In genomic region chr20:3229798-3230197, GRCh38 we compare ENCODE assay signal across 30 cellular contexts.
"Had no signal": no experiment of that assay in that cellular context is flagged by ENCODE, and none has a peak within 500 bp of the region (broad histone marks: within the 10 kb centered on the region; RNA-seq: fewer than 3 reads in every experiment).

No MANE protein-coding gene starts in this region.

- H3K36me3 ChIP-seq: brain microvascular endothelial cell, WERI-Rb-1 had no signal

- H3K4me3 Mint-ChIP-seq: activated B cell treated with CpG ODN at 0.5 μM for 24 hours; activated CD8-positive, alpha-beta T cell treated with anti-CD3 and anti-CD28 coated beads for 36 hours; activated naive CD8-positive, alpha-beta T cell; activated T-cell treated with anti-CD3 and anti-CD28 coated beads, Interleukin-2, amount 50 U/mL, for 4 hours; activated T-helper 17 cell treated with anti-CD3 and anti-CD28 coated beads, Interleukin-2, amount 50 U/mL, for 72 hours; central memory CD8-positive, alpha-beta T cell; dendritic cell treated with granulocyte-macrophage colony-stimulating factor and Interleukin-4, amounts not matched to agents 40 ng/mL and 50 ng/mL, for 4 days; endodermal cell; T-helper 17 cell; T-helper 2 cell treated with Interferon-gamma antibody and Interleukin-4, amounts not matched to agents 5 μg/mL and 100 μg/mL, for 36 hours had no signal

- DNase-seq: activated B cell treated with CpG ODN at 0.5 μM for 24 hours; activated CD4-positive, alpha-beta T cell treated with anti-CD3 and anti-CD28 coated beads for 48 hours; activated CD4-positive, alpha-beta T cell treated with anti-CD3 and anti-CD28 coated beads, Interleukin-2, amount 50 U/mL, for 1 hour; activated CD4-positive, alpha-beta T cell treated with anti-CD3 and anti-CD28 coated beads, Interleukin-2, amount 50 U/mL, for 48 hours; activated CD8-positive, alpha-beta memory T cell treated with anti-CD3 and anti-CD28 coated beads for 24 hours; activated CD8-positive, alpha-beta T cell treated with anti-CD3 and anti-CD28 coated beads for 36 hours; activated effector memory CD4-positive, alpha-beta T cell treated with Interleukin-2 at 50 U/mL for 16 hours; activated gamma-delta T cell treated with Interleukin-2 at 50 U/mL for 16 hours; activated naive CD4-positive, alpha-beta T cell treated with anti-CD3 and anti-CD28 coated beads, Interleukin-2, amount 50 U/mL, for 16 hours; activated naive CD4-positive, alpha-beta T cell treated with Interleukin-2 at 50 U/mL for 16 hours; activated T-cell treated with anti-CD3 and anti-CD28 coated beads, Interleukin-2, amount 50 U/mL, for 4 hours; amniotic stem cell; anterior cingulate cortex; brain microvascular endothelial cell; dorsolateral prefrontal cortex; effector memory CD4-positive, alpha-beta T cell; endodermal cell; foreskin fibroblast; T-helper 1 cell; T-helper 17 cell; T1000; WERI-Rb-1 had no signal

- H3K27ac ChIP-seq: brain microvascular endothelial cell, coronary artery, dorsolateral prefrontal cortex, WERI-Rb-1 had no signal

- H3K4me1 Mint-ChIP-seq: activated T-helper 17 cell treated with anti-CD3 and anti-CD28 coated beads, Interleukin-2, amount 50 U/mL, for 72 hours; central memory CD8-positive, alpha-beta T cell; endodermal cell; T-helper 17 cell had no signal

- H3K27me3 ChIP-seq: brain microvascular endothelial cell, dorsolateral prefrontal cortex had no signal

- H3K36me3 Mint-ChIP-seq: activated naive CD8-positive, alpha-beta T cell had no signal

- H3K27me3 Mint-ChIP-seq: activated B cell treated with CpG ODN at 0.5 μM for 24 hours; activated CD8-positive, alpha-beta T cell treated with anti-CD3 and anti-CD28 coated beads for 36 hours; activated naive CD8-positive, alpha-beta T cell; activated T-helper 17 cell treated with anti-CD3 and anti-CD28 coated beads, Interleukin-2, amount 50 U/mL, for 72 hours had no signal

- H3K4me3 ChIP-seq: coronary artery, dorsolateral prefrontal cortex had no signal

- ATAC-seq: activated CD4-positive, CD25-positive, alpha-beta regulatory T cell treated with anti-CD3 and anti-CD28 coated beads, Interleukin-2, amount 50 U/mL, for 24 hours; activated CD8-positive, alpha-beta T cell treated with anti-CD3 and anti-CD28 coated beads for 36 hours; activated T-cell treated with anti-CD3 and anti-CD28 coated beads, Interleukin-2, amount 50 U/mL, for 4 hours; activated T-helper 17 cell treated with anti-CD3 and anti-CD28 coated beads, Interleukin-2, amount 50 U/mL, for 72 hours; esophagus mucosa; T-helper 17 cell had no signal

- H3K9me3 Mint-ChIP-seq: activated B cell treated with CpG ODN at 0.5 μM for 24 hours; activated CD8-positive, alpha-beta T cell treated with anti-CD3 and anti-CD28 coated beads for 36 hours; activated T-cell treated with anti-CD3 and anti-CD28 coated beads, Interleukin-2, amount 50 U/mL, for 4 hours; activated T-helper 17 cell treated with anti-CD3 and anti-CD28 coated beads, Interleukin-2, amount 50 U/mL, for 72 hours; central memory CD8-positive, alpha-beta T cell; dendritic cell treated with granulocyte-macrophage colony-stimulating factor and Interleukin-4, amounts not matched to agents 40 ng/mL and 50 ng/mL, for 4 days; endodermal cell; T-helper 2 cell treated with Interferon-gamma antibody and Interleukin-4, amounts not matched to agents 5 μg/mL and 100 μg/mL, for 36 hours had no signal

- H3K27ac Mint-ChIP-seq: activated B cell treated with CpG ODN at 0.5 μM for 24 hours; activated CD8-positive, alpha-beta T cell treated with anti-CD3 and anti-CD28 coated beads for 36 hours; activated naive CD8-positive, alpha-beta T cell; activated T-helper 17 cell treated with anti-CD3 and anti-CD28 coated beads, Interleukin-2, amount 50 U/mL, for 72 hours; dendritic cell treated with granulocyte-macrophage colony-stimulating factor and Interleukin-4, amounts not matched to agents 40 ng/mL and 50 ng/mL, for 4 days; endodermal cell; T-helper 17 cell; T-helper 2 cell treated with Interferon-gamma antibody and Interleukin-4, amounts not matched to agents 5 μg/mL and 100 μg/mL, for 36 hours had no signal
